In the genomic region with DNA sequence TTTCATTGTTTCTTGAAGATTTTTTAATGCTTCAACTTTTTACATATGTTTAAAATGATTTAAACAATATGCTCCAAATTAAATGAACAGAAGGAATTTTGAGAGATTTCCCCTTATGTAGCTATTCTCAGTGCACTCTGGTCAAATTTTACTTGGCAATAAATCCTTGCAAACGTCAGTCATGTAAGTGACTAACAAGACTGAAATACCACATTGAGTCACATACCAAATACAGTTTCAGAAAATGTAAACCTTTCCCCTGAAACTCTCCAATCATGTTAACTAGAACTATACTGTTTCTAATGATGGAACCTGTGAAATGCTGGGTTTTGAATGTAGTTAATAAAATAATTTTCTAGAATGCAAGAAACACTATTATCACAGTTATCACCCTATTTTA, we compare ENCODE assay signal across 1 cellular context.
TF ChIP-seq lines count a peak whose summit lies in the region.

No MANE protein-coding gene starts in this region.

TF ChIP-seq in GM12878, 131 proteins besides CTCF, POLR2A, EP300 and RAD21:
- TF ChIP-seq NR2C2 (IDR thresholded peaks at IDR 0.05; ENCODE audit: borderline replicate concordance, control insufficient read depth, insufficient read length, low read depth) (no peak), MEF2A (IDR thresholded peaks at IDR 0.05; ENCODE audit: insufficient read depth, low read depth, low read length) (0 out of 2 replicates have a peak, but pooled peaks have one; percentile 71), RFX5 (IDR thresholded peaks at IDR 0.05; ENCODE audit: low read depth, low read length) (no peak), STAT1 (conservative IDR thresholded peaks at IDR 0.05) (no peak), RELA (IDR thresholded peaks at IDR 0.05; ENCODE audit: borderline replicate concordance, partially characterized antibody) (no peak), SIN3A (IDR thresholded peaks at IDR 0.05; ENCODE audit: low read depth, low read length) (no peak), WRNIP1 (IDR thresholded peaks at IDR 0.05; ENCODE audit: borderline replicate concordance, low read depth, low read length) (no peak), KDM1A (IDR thresholded peaks at IDR 0.05; ENCODE audit: borderline replicate concordance) (no peak), NFIC (IDR thresholded peaks at IDR 0.05; ENCODE audit: low read depth, low read length) (peak; percentile 51), STAT3 (IDR thresholded peaks at IDR 0.05; ENCODE audit: low read depth, low read length) (no peak), SUZ12 (IDR thresholded peaks at IDR 0.05; ENCODE audit: unreplicated experiment) (no peak), TCF7 (IDR thresholded peaks at IDR 0.05; ENCODE audit: borderline replicate concordance) (no peak), POLR2AphosphoS5 (IDR thresholded peaks at IDR 0.05; ENCODE audit: low read length) (no peak), RUNX3 (IDR thresholded peaks at IDR 0.05; ENCODE audit: low read length) (peak; percentile 31; the same call in 1 of the 2 replicates), MTA2 (IDR thresholded peaks at IDR 0.05; ENCODE audit: low read depth) (peak; percentile 75), NR2F1 (conservative IDR thresholded peaks at IDR 0.05) (no peak), CREB1 (IDR thresholded peaks at IDR 0.05; ENCODE audit: low read depth) (0 out of 2 replicates have a peak, but pooled peaks have one; percentile 38), ZSCAN29 (IDR thresholded peaks at IDR 0.05) (no peak), SMAD1 (IDR thresholded peaks at IDR 0.05; ENCODE audit: low read depth, partially characterized antibody) (no peak), ATF7 (IDR thresholded peaks at IDR 0.05; ENCODE audit: low read depth) (peak; percentile 62; the same call in 1 of the 2 replicates), TARDBP (IDR thresholded peaks at IDR 0.05; ENCODE audit: borderline replicate concordance) (no peak), ZNF217 (IDR thresholded peaks at IDR 0.05) (no peak), JUNB (IDR thresholded peaks at IDR 0.05) (peak; percentile 80), CBX3 (IDR thresholded peaks at IDR 0.05; ENCODE audit: borderline replicate concordance, low read depth) (no peak), SUPT20H (IDR thresholded peaks at IDR 0.05; ENCODE audit: borderline replicate concordance, control insufficient read depth, low read depth, low read length) (no peak)
- TF ChIP-seq, protein P1, sequence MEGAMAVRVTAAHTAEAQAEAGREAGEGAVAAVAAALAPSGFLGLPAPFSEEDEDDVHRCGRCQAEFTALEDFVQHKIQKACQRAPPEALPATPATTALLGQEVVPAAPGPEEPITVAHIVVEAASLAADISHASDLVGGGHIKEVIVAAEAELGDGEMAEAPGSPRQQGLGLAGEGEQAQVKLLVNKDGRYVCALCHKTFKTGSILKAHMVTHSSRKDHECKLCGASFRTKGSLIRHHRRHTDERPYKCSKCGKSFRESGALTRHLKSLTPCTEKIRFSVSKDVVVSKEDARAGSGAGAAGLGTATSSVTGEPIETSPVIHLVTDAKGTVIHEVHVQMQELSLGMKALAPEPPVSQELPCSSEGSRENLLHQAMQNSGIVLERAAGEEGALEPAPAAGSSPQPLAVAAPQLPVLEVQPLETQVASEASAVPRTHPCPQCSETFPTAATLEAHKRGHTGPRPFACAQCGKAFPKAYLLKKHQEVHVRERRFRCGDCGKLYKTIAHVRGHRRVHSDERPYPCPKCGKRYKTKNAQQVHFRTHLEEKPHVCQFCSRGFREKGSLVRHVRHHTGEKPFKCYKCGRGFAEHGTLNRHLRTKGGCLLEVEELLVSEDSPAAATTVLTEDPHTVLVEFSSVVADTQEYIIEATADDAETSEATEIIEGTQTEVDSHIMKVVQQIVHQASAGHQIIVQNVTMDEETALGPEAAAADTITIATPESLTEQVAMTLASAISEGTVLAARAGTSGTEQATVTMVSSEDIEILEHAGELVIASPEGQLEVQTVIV (IDR thresholded peaks at IDR 0.05; ENCODE audit: borderline replicate concordance, partially characterized antibody) = no peak
- TF ChIP-seq, protein P2, sequence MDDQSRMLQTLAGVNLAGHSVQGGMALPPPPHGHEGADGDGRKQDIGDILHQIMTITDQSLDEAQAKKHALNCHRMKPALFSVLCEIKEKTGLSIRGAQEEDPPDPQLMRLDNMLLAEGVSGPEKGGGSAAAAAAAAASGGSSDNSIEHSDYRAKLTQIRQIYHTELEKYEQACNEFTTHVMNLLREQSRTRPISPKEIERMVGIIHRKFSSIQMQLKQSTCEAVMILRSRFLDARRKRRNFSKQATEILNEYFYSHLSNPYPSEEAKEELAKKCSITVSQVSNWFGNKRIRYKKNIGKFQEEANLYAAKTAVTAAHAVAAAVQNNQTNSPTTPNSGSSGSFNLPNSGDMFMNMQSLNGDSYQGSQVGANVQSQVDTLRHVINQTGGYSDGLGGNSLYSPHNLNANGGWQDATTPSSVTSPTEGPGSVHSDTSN (IDR thresholded peaks at IDR 0.05; ENCODE audit: insufficient replicate concordance, low read depth, low read length) = peak; percentile 63
- TF ChIP-seq, protein P3, sequence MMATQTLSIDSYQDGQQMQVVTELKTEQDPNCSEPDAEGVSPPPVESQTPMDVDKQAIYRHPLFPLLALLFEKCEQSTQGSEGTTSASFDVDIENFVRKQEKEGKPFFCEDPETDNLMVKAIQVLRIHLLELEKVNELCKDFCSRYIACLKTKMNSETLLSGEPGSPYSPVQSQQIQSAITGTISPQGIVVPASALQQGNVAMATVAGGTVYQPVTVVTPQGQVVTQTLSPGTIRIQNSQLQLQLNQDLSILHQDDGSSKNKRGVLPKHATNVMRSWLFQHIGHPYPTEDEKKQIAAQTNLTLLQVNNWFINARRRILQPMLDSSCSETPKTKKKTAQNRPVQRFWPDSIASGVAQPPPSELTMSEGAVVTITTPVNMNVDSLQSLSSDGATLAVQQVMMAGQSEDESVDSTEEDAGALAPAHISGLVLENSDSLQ (IDR thresholded peaks at IDR 0.05) = peak; percentile 87
- TF ChIP-seq, protein P4, sequence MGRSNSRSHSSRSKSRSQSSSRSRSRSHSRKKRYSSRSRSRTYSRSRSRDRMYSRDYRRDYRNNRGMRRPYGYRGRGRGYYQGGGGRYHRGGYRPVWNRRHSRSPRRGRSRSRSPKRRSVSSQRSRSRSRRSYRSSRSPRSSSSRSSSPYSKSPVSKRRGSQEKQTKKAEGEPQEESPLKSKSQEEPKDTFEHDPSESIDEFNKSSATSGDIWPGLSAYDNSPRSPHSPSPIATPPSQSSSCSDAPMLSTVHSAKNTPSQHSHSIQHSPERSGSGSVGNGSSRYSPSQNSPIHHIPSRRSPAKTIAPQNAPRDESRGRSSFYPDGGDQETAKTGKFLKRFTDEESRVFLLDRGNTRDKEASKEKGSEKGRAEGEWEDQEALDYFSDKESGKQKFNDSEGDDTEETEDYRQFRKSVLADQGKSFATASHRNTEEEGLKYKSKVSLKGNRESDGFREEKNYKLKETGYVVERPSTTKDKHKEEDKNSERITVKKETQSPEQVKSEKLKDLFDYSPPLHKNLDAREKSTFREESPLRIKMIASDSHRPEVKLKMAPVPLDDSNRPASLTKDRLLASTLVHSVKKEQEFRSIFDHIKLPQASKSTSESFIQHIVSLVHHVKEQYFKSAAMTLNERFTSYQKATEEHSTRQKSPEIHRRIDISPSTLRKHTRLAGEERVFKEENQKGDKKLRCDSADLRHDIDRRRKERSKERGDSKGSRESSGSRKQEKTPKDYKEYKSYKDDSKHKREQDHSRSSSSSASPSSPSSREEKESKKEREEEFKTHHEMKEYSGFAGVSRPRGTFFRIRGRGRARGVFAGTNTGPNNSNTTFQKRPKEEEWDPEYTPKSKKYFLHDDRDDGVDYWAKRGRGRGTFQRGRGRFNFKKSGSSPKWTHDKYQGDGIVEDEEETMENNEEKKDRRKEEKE (IDR thresholded peaks at IDR 0.05) = no peak
- TF ChIP-seq, protein P5, sequence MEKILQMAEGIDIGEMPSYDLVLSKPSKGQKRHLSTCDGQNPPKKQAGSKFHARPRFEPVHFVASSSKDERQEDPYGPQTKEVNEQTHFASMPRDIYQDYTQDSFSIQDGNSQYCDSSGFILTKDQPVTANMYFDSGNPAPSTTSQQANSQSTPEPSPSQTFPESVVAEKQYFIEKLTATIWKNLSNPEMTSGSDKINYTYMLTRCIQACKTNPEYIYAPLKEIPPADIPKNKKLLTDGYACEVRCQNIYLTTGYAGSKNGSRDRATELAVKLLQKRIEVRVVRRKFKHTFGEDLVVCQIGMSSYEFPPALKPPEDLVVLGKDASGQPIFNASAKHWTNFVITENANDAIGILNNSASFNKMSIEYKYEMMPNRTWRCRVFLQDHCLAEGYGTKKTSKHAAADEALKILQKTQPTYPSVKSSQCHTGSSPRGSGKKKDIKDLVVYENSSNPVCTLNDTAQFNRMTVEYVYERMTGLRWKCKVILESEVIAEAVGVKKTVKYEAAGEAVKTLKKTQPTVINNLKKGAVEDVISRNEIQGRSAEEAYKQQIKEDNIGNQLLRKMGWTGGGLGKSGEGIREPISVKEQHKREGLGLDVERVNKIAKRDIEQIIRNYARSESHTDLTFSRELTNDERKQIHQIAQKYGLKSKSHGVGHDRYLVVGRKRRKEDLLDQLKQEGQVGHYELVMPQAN (conservative IDR thresholded peaks at IDR 0.05) = no peak
